Comparison of ENCODE assay signal across 17 cellular contexts in genomic region chr14:99349721-99350495, GRCh38.
"Had no signal": no experiment of that assay in that cellular context is flagged by ENCODE, and none has a peak within 500 bp of the region (broad histone marks: within the 10 kb centered on the region; RNA-seq: fewer than 3 reads in every experiment).

No MANE protein-coding gene starts in this region.

- H3K36me3 Mint-ChIP-seq: naive B cell had no signal

- H3K9me3 ChIP-seq: esophagus muscularis mucosa, gastrocnemius medialis, sigmoid colon, thoracic aorta had no signal

- H3K4me3 Mint-ChIP-seq: dendritic cell treated with granulocyte-macrophage colony-stimulating factor and Interleukin-4, amounts not matched to agents 40 ng/mL and 50 ng/mL, for 4 days; effector memory CD8-positive, alpha-beta T cell; naive B cell; nephron had no signal

- H3K9me3 Mint-ChIP-seq: dendritic cell treated with granulocyte-macrophage colony-stimulating factor and Interleukin-4, amounts not matched to agents 40 ng/mL and 50 ng/mL, for 4 days; effector memory CD8-positive, alpha-beta T cell; nephron had no signal

- H3K27ac Mint-ChIP-seq: dendritic cell treated with granulocyte-macrophage colony-stimulating factor and Interleukin-4, amounts not matched to agents 40 ng/mL and 50 ng/mL, for 4 days; effector memory CD8-positive, alpha-beta T cell; naive B cell; nephron had no signal

- ATAC-seq: effector memory CD8-positive, alpha-beta T cell; left colon; left ventricle myocardium superior had no signal

- H3K4me1 ChIP-seq: esophagus muscularis mucosa, gastrocnemius medialis, sigmoid colon, stomach had no signal

- H3K27ac ChIP-seq: epithelial cell of prostate, esophagus muscularis mucosa, sigmoid colon, skin epidermis, stomach, thoracic aorta had no signal

- H3K4me1 Mint-ChIP-seq: naive B cell had no signal

- DNase-seq: effector memory CD8-positive, alpha-beta T cell; gastrocnemius medialis; left colon; left ventricle myocardium superior; mesenchymal stem cell; naive B cell; stimulated activated naive CD4-positive, alpha-beta T cell; stomach; trophoblast cell had no signal

- H3K4me3 ChIP-seq: esophagus muscularis mucosa, gastrocnemius medialis, lung, sigmoid colon, skin epidermis, stomach, thoracic aorta had no signal

- H3K36me3 ChIP-seq: esophagus muscularis mucosa, gastrocnemius medialis, sigmoid colon, stomach, thoracic aorta had no signal

- H3K27me3 ChIP-seq: gastrocnemius medialis, sigmoid colon had no signal
